8 cellular contexts compared by ENCODE assay signal in the genomic region with DNA sequence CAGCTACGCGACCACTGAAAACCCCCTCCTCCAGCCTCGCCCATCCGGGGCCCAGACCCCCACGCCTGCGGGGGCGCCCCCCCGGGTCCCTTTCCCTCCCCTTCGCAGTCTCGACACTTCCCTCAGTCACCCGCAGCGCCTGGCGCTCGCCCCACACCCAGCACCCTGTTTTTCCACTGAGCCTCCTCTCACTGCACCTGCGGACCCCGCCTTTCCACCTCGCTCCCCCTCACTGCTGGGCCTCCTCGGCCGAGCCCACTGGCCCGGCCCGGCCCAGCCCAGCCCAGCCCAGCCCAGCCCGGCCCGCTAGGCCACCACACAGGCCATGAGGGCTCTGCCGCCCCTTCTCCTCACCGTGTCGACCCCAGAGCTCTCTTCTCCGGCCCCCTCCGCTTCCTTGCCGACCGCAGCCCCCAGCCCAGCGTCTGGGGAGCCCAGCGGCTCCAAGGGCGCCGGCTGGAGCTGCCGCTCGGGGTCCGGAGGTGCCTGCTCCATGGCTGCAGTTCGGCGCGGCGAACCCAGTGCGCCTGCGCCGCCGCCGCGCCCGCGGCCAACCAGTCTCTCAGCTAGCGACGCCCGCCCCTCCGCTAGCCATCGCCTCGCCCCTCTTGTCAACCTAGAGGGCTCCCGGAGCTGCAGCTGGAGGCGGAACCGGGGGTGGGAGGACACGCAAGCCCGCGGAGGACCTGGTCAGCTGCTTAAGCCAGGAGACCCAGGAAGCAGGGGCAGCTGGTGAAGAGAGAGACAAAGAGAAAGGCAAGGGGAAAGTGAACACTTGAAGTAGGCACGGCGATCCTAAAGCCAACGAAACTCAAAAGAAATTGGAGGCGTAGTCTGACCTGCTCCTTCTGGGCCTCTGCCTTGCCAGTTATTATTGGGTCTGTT. TPM values are rescaled to one million over a fixed set of nuclear protein-coding genes. Genes with fewer than 3 reads are reported as not detected.
A peak's percentile ranks its signal among the peaks of the same experiment; 100 is the strongest.
DNase-seq lines count a peak whose midpoint lies in the region; ATAC-seq and TF ChIP-seq lines count a peak whose summit lies in the region.

SNX4 (minus strand) TSS at position 525 of the 885 bp plus-strand sequence; CDS start at position 495, 30 bp downstream.

- peak; percentile 76 for ATAC-seq in HG03439 (IDR thresholded peaks at IDR 0.05; ENCODE audit: unreplicated experiment)

- H3K4me3 ChIP-seq in kidney epithelial cell (ENCODE audit: low read depth, low read length), result peak within 1 kb of the TSS; percentile 72

- H3K36me3 ChIP-seq in kidney epithelial cell (ENCODE audit: control insufficient read depth, insufficient read depth, low read length), result no peaks in the 10 kb centered on the region

- DNase-seq in Ammon's horn (ENCODE audit: low spot score) (peak; percentile 95), GM19238 (ENCODE audit: insufficient read length, low spot score) (peak; percentile 76), NCI-H510A (lab: John Stamatoyannopoulos, UW) (peak; percentile 77), cerebellum (ENCODE audit: low spot score) (peak; percentile 90), kidney epithelial cell (ENCODE audit: low read depth) (peak; percentile 90)
- peak; percentile 70 to 78 for DNase-seq in activated CD4-positive, alpha-beta T cell treated with anti-CD3 and anti-CD28 coated beads for 24 hours (ENCODE audit: low read depth in 2 of 2)
- peak; percentile 92 for DNase-seq in stimulated activated CD4-positive, alpha-beta T cell treated with anti-CD3 and anti-CD28 coated beads, Interleukin-15, amount 100 ng/mL, for 24 hours

- TF ChIP-seq CTCF in kidney epithelial cell (IDR thresholded peaks at IDR 0.05; ENCODE audit: insufficient read depth, low read length, poor library complexity, severe bottlenecking), result no peak

- no peaks in the 10 kb centered on the region for H3K27me3 ChIP-seq in kidney epithelial cell (ENCODE audit: control insufficient read depth, insufficient read depth, low read length)

RNA-seq across cellular contexts. Expression of gene SNX4, which starts in this region (rescaled TPM):
- 49.3 TPM for total RNA-seq in cerebellum
- 29.4 and 37.8 TPM in 2 replicates for total RNA-seq in kidney epithelial cell

Comparison
In these comparisons a context has a peak if more than half of its experiments do, and no peak if none do; other contexts are left out.
1. Peak in every context shown above with its lines: DNase-seq, ATAC-seq and H3K4me3 ChIP-seq.